ENCODE assay signal across 9 cellular contexts in the genomic region with DNA sequence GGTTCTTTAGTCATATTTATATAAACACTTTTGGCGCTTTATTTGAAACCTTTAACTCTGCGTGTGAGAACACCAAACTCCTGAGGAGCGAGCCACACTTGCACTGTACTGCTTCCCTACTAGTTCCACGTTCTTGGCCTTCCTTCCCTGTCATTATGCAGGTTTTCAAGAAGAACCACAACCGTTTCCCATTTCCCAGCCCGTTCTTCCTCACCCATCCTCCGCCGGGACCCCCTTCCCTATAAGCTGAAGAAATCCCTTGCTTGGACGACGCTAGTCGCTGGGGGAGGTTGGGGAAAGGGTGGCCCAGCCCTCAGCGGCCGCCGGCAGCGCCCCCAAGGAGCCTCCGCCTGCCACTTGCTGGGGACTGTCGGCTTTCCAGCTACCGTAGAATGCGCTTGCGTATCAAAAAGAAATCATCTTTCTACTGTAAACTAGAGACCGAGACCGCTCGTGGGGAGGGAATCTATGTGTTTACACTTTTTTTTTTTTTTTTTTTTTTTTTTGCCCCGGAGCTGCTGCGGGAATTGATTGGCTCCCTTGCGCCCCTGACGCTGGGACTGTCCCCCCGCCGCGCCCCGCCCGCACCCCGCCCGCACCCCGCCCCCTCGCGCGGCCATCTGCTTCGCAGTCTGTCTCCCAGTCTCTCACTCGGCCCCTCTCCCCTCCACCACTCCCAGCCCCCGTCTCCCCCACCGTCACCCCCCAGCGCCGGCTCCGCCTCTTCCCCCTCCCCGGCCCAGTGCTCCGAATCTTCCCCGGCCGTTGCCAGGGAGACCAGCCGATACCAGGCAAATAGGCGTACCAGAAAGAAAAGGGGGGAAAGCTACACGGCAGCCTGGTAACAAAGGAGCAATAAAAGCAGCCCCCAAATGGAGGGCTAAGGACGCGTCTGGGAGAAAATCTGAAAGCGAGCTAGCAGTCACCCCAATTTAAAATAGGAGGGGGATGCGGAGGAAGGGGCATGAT. TPM values are rescaled to one million over a fixed set of nuclear protein-coding genes. Genes with fewer than 3 reads are reported as not detected.
DNase-seq lines count a peak whose midpoint lies in the region; ATAC-seq, FAIRE-seq and TF ChIP-seq lines count a peak whose summit lies in the region.
"Had no signal": no experiment of that assay in that cellular context is flagged by ENCODE, and none has a peak within 500 bp of the region (broad histone marks: within the 10 kb centered on the region; RNA-seq: fewer than 3 reads in every experiment).

No MANE protein-coding gene starts in this region.

- POLR2A ChIA-PET in GM12878 (lab: Charles Lee), result interaction anchor here (0.6 to 2.3 kb wide), 22 partner anchors 10 to 548 kb away, joined by 3 to 24 read pairs (median 8); no protein-coding TSS in a partner anchor

- H3K4me2 ChIP-seq in GM12878 (ENCODE audit: control insufficient read depth, insufficient read depth), result peak overlapping the region; percentile 99

- no peaks in the 10 kb centered on the region for H3K9me3 Mint-ChIP-seq in progenitor cell of endocrine pancreas (ENCODE audit: low read depth)
- H3K9me3 Mint-ChIP-seq: central memory CD8-positive, alpha-beta T cell had no signal

- SMC1A ChIA-PET in GM12878 (lab: Charles Lee; ENCODE audit: uncharacterized antibody, unreplicated experiment), result interaction anchor here (0.6 to 3.6 kb wide), 26 partner anchors 8 to 548 kb away, joined by 3 to 41 read pairs (median 4); no protein-coding TSS in a partner anchor

- peak; percentile 90 for DNase-seq in G401 (ENCODE audit: low spot score)
- DNase-seq in NCI-H82 treated with DMSO at 0.1 percent for 48 hours (lab: John Stamatoyannopoulos, UW; ENCODE audit: unreplicated experiment), result peak; percentile 96
- no peak for DNase-seq in GM12878 (ENCODE audit: low read depth, low spot score)
- peak; percentile 77 to 81 for DNase-seq in hippocampal formation (lab: John Stamatoyannopoulos, UW)
- DNase-seq in progenitor cell of endocrine pancreas (ENCODE audit: low spot score, unreplicated experiment), result peak; percentile 67
- DNase-seq in MV-4-11 (lab: John Stamatoyannopoulos, UW), result no peak

- TF ChIP-seq RAD21 in GM12878 (IDR thresholded peaks at IDR 0.05; ENCODE audit: insufficient read depth, low read depth, low read length), result peak; percentile 35; the same call in 1 of the 2 replicates

- peaks cover 5% of the 10 kb centered on the region for H3K4me1 ChIP-seq in GM12878 (ENCODE audit: control insufficient read depth, insufficient read depth, low read length)

- H2AFZ ChIP-seq in GM12878 (ENCODE audit: control insufficient read depth, low read depth, low read length), result peak overlapping the region; percentile 92

- TF ChIP-seq EP300 in GM12878 (IDR thresholded peaks at IDR 0.05; ENCODE audit: borderline replicate concordance in 1 of 2, control insufficient read depth in 1 of 2, low read depth in 2 of 2, low read length in 2 of 2), result no peak

- no peak for FAIRE-seq in GM12878 (lab: Jason Lieb, UNC)

- H3K27me3 Mint-ChIP-seq in progenitor cell of endocrine pancreas, result peaks cover 19% of the 10 kb centered on the region

- peak; percentile 10 to 27 (median 23); a peak in 2 of 6 replicates for TF ChIP-seq CTCF in GM12878 (IDR thresholded peaks at IDR 0.05 in 2 of 3, conservative IDR thresholded peaks at IDR 0.05 in 1 of 3; ENCODE audit: control insufficient read depth in 2 of 3, extremely low read depth in 1 of 3, insufficient read depth in 1 of 3, low read depth in 3 of 3, low read length in 3 of 3)
- peak; percentile 33 for TF ChIP-seq CTCF in progenitor cell of endocrine pancreas (IDR thresholded peaks at IDR 0.05; ENCODE audit: unreplicated experiment)

- no TSS peak for BruUV-seq in GM12878 (replicated peaks; lab: Mats Ljungman, UMichigan)

- intact Hi-C loops in GM12878 (cut with micrococcal nuclease; ENCODE audit: unreplicated experiment), result loop anchor here (5.0 kb wide), 3 partner anchors 498 to 1073 kb away; no protein-coding TSS in a partner anchor

- H4K20me1 ChIP-seq in GM12878 (ENCODE audit: control insufficient read depth, insufficient read depth), result no peaks in the 10 kb centered on the region; the same call in 1 of the 2 replicates

- CTCF ChIA-PET in GM12878 (lab: Yijun Ruan, JAX), result interaction anchor here (0.8 to 2.9 kb wide), 12 partner anchors 25 to 975 kb away, joined by 3 to 17 read pairs (median 4); no protein-coding TSS in a partner anchor

- peak overlapping the region; percentile 89 for H3K4me3 ChIP-seq in GM12878

- H3K4me1 Mint-ChIP-seq in progenitor cell of endocrine pancreas (ENCODE audit: low read depth), result peaks cover 8% of the 10 kb centered on the region

- 4% methylated on average over 34 of the region's 56 CpGs for WGBS in GM12878 (ENCODE audit: insufficient coverage, insufficient replicate concordance, low lambda C conversion rate, missing lambda C conversion rate)

- RAD21 ChIA-PET in GM12878 (lab: Charles Lee; ENCODE audit: unreplicated experiment), result interaction anchor here (0.6 to 3.0 kb wide), 30 partner anchors 18 to 548 kb away, joined by 3 to 25 read pairs (median 5); no protein-coding TSS in a partner anchor

- no peaks in the 10 kb centered on the region; a peak in 1 of 4 replicates for H3K27me3 ChIP-seq in GM12878 (replicated peaks in 1 of 2; ENCODE audit: control insufficient read depth in 2 of 2, insufficient read depth in 2 of 2, low read length in 1 of 2)

- H3K79me2 ChIP-seq in GM12878 (ENCODE audit: control insufficient read depth, insufficient read depth, low read length), result peaks cover 43% of the 10 kb centered on the region

- no peaks in the 10 kb centered on the region for H3K36me3 ChIP-seq in GM12878 (ENCODE audit: control insufficient read depth in 2 of 2, insufficient read depth in 2 of 2, low read length in 1 of 2)

- peak overlapping the region; percentile 94; the same call in 1 of the 2 replicates for H3K27ac ChIP-seq in GM12878 (ENCODE audit: control insufficient read depth, insufficient read depth)

- peak overlapping the region; percentile 78 for H3K9ac ChIP-seq in GM12878 (ENCODE audit: control insufficient read depth, insufficient read depth, low read length)

- H3K36me3 Mint-ChIP-seq in progenitor cell of endocrine pancreas (ENCODE audit: insufficient read depth), result peaks cover 2% of the 10 kb centered on the region

- no peaks in the 10 kb centered on the region for H3K9me3 ChIP-seq in GM12878 (replicated peaks; ENCODE audit: control insufficient read depth, insufficient read depth, low read length)

- TF ChIP-seq POLR2A in GM12878 (IDR thresholded peaks at IDR 0.05; ENCODE audit: low read depth, low read length), result no peak

- peak; percentile 22 for ATAC-seq in HG03103 (IDR thresholded peaks at IDR 0.05; ENCODE audit: low read depth, unreplicated experiment)
- peak; percentile 28 for ATAC-seq in GM12878
- no peak for ATAC-seq in HG02938 (IDR thresholded peaks at IDR 0.05; ENCODE audit: unreplicated experiment)

- in situ Hi-C loops in G401 (cut with HindIII; ENCODE audit: low sequenced_read_pairs), result no loop called here
- in situ Hi-C loops in GM12878 (cut with MboI), result loop anchor here (5.0 kb wide), 2 partner anchors 223 to 548 kb away; no protein-coding TSS in a partner anchor

- H3K27ac Mint-ChIP-seq in progenitor cell of endocrine pancreas, result peak overlapping the region; percentile 84

- H3K4me3 Mint-ChIP-seq in progenitor cell of endocrine pancreas (ENCODE audit: low read depth), result no peak overlapping the region
- H3K4me3 Mint-ChIP-seq: central memory CD8-positive, alpha-beta T cell had no signal

TF ChIP-seq in GM12878, 131 proteins besides CTCF, POLR2A, EP300 and RAD21 (continues in another document):
- TF ChIP-seq, protein P1, sequence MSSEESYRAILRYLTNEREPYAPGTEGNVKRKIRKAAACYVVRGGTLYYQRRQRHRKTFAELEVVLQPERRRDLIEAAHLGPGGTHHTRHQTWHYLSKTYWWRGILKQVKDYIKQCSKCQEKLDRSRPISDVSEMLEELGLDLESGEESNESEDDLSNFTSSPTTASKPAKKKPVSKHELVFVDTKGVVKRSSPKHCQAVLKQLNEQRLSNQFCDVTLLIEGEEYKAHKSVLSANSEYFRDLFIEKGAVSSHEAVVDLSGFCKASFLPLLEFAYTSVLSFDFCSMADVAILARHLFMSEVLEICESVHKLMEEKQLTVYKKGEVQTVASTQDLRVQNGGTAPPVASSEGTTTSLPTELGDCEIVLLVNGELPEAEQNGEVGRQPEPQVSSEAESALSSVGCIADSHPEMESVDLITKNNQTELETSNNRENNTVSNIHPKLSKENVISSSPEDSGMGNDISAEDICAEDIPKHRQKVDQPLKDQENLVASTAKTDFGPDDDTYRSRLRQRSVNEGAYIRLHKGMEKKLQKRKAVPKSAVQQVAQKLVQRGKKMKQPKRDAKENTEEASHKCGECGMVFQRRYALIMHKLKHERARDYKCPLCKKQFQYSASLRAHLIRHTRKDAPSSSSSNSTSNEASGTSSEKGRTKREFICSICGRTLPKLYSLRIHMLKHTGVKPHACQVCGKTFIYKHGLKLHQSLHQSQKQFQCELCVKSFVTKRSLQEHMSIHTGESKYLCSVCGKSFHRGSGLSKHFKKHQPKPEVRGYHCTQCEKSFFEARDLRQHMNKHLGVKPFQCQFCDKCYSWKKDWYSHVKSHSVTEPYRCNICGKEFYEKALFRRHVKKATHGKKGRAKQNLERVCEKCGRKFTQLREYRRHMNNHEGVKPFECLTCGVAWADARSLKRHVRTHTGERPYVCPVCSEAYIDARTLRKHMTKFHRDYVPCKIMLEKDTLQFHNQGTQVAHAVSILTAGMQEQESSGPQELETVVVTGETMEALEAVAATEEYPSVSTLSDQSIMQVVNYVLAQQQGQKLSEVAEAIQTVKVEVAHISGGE (CRISPR knock-in tag; IDR thresholded peaks at IDR 0.05), result no peak
- TF ChIP-seq WRNIP1 (IDR thresholded peaks at IDR 0.05; ENCODE audit: borderline replicate concordance, low read depth, low read length), result no peak

RNA-seq across cellular contexts. Expression of a gene that starts 2.3 kb away (rescaled TPM):
- not detected in 2 replicates for total RNA-seq in G401 (2014; rRNA removed; shearing (Covaris generic))
- total RNA-seq in GM12878 (2013; cell fraction: nucleolus; rRNA removed), result 82.3 and 93.5 TPM in 2 replicates
- total RNA-seq in GM12878 (2014; rRNA removed) (117 and 126 TPM in 2 replicates), GM12878 (2014; rRNA removed; fragmentation: Illumina TruSeq; extraction: Trizol) (66.9 and 69.3 TPM in 2 replicates), GM12878 (2021) (164 and 172 TPM in 2 replicates), progenitor cell of endocrine pancreas (153 and 158 TPM in 2 replicates)
- 21.0 TPM for polyA plus RNA-seq in GM12878 (2011; ENCODE audit: low read depth)
- polyA plus RNA-seq in GM12878 (2011; rRNA removed) (133 and 179 TPM in 2 replicates), GM12878 (2014; fragmentation: Illumina TruSeq; extraction: Trizol) (57.9 and 75.6 TPM in 2 replicates), GM12878 (2014; fragmentation: Nextera tagmentation; extraction: Ambion mirVana) (100 to 1,000 TPM in 1 of 2 experiments, 10 to 100 TPM in 1; 80.6 to 134 TPM), GM12878 (2014; rRNA removed) (68.4 and 78.4 TPM in 2 replicates), GM12878 (2016; fragmentation: Nextera tagmentation; extraction: Ambion mirVana) (10 to 100 TPM; 29.0 to 42.6 TPM)
- polyA plus RNA-seq in GM12878 (2011; cell fraction: cytosol; rRNA removed), result 34.8 and 36.8 TPM in 2 replicates
- 35.8 and 51.3 TPM in 2 replicates for polyA plus RNA-seq in GM12878 (2011; cell fraction: nucleus; rRNA removed)
- 63.3 and 74.6 TPM in 2 replicates for polyA plus RNA-seq in GM12878 (2012)
- 36.7 and 43.4 TPM in 2 replicates for polyA minus RNA-seq in GM12878 (2011; rRNA and poly(A)+ RNA removed)
- polyA minus RNA-seq in GM12878 (2011; cell fraction: cytosol; rRNA and poly(A)+ RNA removed), result 43.2 and 45.2 TPM in 2 replicates
- 28.7 and 43.7 TPM in 2 replicates for polyA minus RNA-seq in GM12878 (2011; cell fraction: nucleus; rRNA and poly(A)+ RNA removed)

Comparison
In these comparisons a context has a peak if more than half of its experiments do, and no peak if none do; other contexts are left out.
1. DNase-seq: peak in G401 (single experiment), NCI-H82 treated with DMSO at 0.1 percent for 48 hours (single experiment), hippocampal formation (2 of 2) and progenitor cell of endocrine pancreas (single experiment); none in GM12878 (single experiment) and MV-4-11 (single experiment).
2. RNA of a gene that starts 2.3 kb away (total RNA-seq): 153 to 158 TPM in progenitor cell of endocrine pancreas and 66.9 to 172 TPM in GM12878; not detected in G401; every median in the first group is over 10 times any median in the second.